Comparison of ENCODE assay signal across 7 cellular contexts in the genomic region with DNA sequence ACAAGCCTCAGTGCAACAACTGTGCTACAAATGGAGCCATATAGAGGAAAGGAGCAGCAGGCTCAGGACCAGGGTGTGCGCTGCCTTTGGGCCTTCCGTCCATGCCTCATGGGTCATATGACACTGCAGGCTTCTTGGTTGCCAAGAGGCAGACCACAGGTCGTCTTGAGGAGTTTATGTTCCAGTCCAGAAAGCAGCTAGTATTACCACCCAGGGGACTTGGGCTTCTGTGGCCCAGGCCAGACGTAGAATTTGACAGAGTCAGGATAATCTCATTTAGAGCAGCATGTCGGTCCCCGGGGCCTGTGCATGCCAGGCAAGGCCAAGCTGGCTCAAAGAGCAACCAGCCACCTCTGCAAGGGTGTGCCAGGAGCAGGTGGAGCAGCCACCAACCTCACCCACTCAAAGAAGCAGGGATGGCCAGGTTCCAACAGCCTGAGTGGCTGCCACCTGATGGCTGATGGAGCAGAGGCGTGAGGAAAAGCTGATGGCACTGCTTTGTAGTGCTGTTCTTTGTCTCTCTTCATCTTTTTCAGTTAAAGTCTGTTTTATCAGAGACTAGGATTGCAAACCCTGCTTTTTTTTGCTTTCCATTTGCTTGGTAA.
A peak's percentile ranks its signal among the peaks of the same experiment; 100 is the strongest.
DNase-seq lines count a peak whose midpoint lies in the region.

No MANE protein-coding gene starts in this region.

- DNase-seq in DMS 273 (lab: John Stamatoyannopoulos, UW; ENCODE audit: unreplicated experiment) (peak; percentile 4), NCI-H1092 (lab: John Stamatoyannopoulos, UW) (peak; percentile 6), NCI-H2029 (lab: John Stamatoyannopoulos, UW) (peak; percentile 78), NCI-H2171 treated with DMSO at 0.1 percent for 48 hours (lab: John Stamatoyannopoulos, UW) (peak; percentile 77), NCI-H774 (lab: John Stamatoyannopoulos, UW) (peak; percentile 3), SK-N-DZ (ENCODE audit: low spot score) (peak; percentile 76), mesenteric fat pad (ENCODE audit: low spot score) (peak; percentile 55)

Comparison
In these comparisons a context has a peak if more than half of its experiments do, and no peak if none do; other contexts are left out.
1. Peak in every context shown above with its lines: DNase-seq.
2. DNase-seq: peak in every context shown above with its lines; median percentile 78 in NCI-H2029; 77 in NCI-H2171 treated with DMSO at 0.1 percent for 48 hours; 76 in SK-N-DZ; 55 in mesenteric fat pad; 6 in NCI-H1092; 4 in DMS 273; 3 in NCI-H774.